2 cellular contexts compared by ENCODE assay signal in the genomic region with DNA sequence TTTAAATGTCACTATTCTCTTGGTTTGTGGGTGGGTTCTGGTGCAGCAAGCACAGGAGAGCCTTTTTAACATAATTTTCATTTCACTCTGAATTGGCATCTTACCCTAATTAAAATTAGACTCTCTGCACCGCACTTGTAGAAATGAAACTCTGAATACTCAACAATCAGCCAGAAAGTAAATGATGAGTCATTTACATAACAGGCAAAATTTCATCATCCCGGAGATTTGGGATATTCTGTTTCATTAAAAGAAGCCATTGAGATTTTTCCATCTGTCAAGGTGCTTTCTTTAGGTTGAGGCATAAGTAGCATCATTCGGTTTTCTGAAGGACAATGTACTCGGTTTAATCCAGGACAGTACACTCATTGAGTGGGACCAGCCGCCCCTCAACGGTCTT.
TF ChIP-seq lines count a peak whose summit lies in the region.

No MANE protein-coding gene starts in this region.

TF ChIP-seq in IMR-90, 13 proteins besides CTCF, POLR2A, EP300 and RAD21 (continued from another document):
- TF ChIP-seq, protein P1, sequence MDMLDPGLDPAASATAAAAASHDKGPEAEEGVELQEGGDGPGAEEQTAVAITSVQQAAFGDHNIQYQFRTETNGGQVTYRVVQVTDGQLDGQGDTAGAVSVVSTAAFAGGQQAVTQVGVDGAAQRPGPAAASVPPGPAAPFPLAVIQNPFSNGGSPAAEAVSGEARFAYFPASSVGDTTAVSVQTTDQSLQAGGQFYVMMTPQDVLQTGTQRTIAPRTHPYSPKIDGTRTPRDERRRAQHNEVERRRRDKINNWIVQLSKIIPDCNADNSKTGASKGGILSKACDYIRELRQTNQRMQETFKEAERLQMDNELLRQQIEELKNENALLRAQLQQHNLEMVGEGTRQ (IDR thresholded peaks at IDR 0.05; ENCODE audit: low read depth, low read length) = no peak
- TF ChIP-seq MXI1 (IDR thresholded peaks at IDR 0.05; ENCODE audit: borderline replicate concordance, low read depth, low read length) (no peak), MAFK (IDR thresholded peaks at IDR 0.05; ENCODE audit: low read depth, low read length) (peak; percentile 27; the same call in 1 of the 2 replicates), FOS (IDR thresholded peaks at IDR 0.05; ENCODE audit: low read depth, low read length) (peak; percentile 85), NFE2L2 (IDR thresholded peaks at IDR 0.05; ENCODE audit: low read depth, low read length) (peak; percentile 71), CEBPB (IDR thresholded peaks at IDR 0.05; ENCODE audit: low read depth, low read length) (peak; percentile 86), SMC3 (IDR thresholded peaks at IDR 0.05; ENCODE audit: low read depth, low read length) (no peak), RCOR1 (IDR thresholded peaks at IDR 0.05; ENCODE audit: insufficient replicate concordance, low read length) (no peak), BHLHE40 (IDR thresholded peaks at IDR 0.05; ENCODE audit: low read depth, low read length) (no peak), CHD1 (IDR thresholded peaks at IDR 0.05; ENCODE audit: low read depth, low read length) (no peak), RFX5 (IDR thresholded peaks at IDR 0.05; ENCODE audit: low read depth, low read length) (no peak)
- TF ChIP-seq, protein P2, sequence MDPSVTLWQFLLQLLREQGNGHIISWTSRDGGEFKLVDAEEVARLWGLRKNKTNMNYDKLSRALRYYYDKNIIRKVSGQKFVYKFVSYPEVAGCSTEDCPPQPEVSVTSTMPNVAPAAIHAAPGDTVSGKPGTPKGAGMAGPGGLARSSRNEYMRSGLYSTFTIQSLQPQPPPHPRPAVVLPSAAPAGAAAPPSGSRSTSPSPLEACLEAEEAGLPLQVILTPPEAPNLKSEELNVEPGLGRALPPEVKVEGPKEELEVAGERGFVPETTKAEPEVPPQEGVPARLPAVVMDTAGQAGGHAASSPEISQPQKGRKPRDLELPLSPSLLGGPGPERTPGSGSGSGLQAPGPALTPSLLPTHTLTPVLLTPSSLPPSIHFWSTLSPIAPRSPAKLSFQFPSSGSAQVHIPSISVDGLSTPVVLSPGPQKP (IDR thresholded peaks at IDR 0.05; ENCODE audit: borderline replicate concordance, low read depth, low read length) = no peak

TF ChIP-seq in K562, 482 proteins besides CTCF, POLR2A, EP300 and RAD21 (continued from another document):
- TF ChIP-seq, protein P3, sequence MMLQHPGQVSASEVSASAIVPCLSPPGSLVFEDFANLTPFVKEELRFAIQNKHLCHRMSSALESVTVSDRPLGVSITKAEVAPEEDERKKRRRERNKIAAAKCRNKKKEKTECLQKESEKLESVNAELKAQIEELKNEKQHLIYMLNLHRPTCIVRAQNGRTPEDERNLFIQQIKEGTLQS (IDR thresholded peaks at IDR 0.05) = peak; percentile 78
- TF ChIP-seq, protein P3 (CRISPR knock-in tag; conservative IDR thresholded peaks at IDR 0.05) = no peak
- TF ChIP-seq NFE2 (IDR thresholded peaks at IDR 0.05; ENCODE audit: low read depth) (peak; percentile 15; the same call in 1 of the 2 replicates), NFE2L1 (tag; IDR thresholded peaks at IDR 0.05; ENCODE audit: borderline replicate concordance, low read depth) (peak; percentile 46; the same call in 1 of the 2 replicates), MAFG (tag; conservative IDR thresholded peaks at IDR 0.05) (peak; percentile 59), COPS2 (conservative IDR thresholded peaks at IDR 0.05) (no peak), RFX1 (IDR thresholded peaks at IDR 0.05) (no peak), POLR2G (IDR thresholded peaks at IDR 0.05; ENCODE audit: low read depth, low read length) (no peak), ERF (CRISPR knock-in tag; IDR thresholded peaks at IDR 0.05) (no peak), RAD51 (IDR thresholded peaks at IDR 0.05; ENCODE audit: borderline replicate concordance, low read depth) (no peak)
- TF ChIP-seq, protein P4, sequence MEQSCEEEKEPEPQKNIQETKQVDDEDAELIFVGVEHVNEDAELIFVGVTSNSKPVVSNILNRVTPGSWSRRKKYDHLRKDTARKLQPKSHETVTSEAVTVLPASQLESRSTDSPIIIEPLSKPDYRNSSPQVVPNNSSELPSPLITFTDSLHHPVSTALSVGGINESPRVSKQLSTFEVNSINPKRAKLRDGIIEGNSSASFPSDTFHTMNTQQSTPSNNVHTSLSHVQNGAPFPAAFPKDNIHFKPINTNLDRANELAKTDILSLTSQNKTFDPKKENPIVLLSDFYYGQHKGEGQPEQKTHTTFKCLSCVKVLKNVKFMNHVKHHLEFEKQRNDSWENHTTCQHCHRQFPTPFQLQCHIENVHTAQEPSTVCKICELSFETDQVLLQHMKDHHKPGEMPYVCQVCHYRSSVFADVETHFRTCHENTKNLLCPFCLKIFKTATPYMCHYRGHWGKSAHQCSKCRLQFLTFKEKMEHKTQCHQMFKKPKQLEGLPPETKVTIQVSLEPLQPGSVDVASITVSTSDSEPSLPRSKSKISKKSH (CRISPR knock-in tag; IDR thresholded peaks at IDR 0.05) = no peak
